ENCODE assay signal across 1 cellular context in genomic region chr1:2169200-2169836, GRCh38.
TF ChIP-seq lines count a peak whose summit lies in the region.

No MANE protein-coding gene starts in this region.

TF ChIP-seq in H1, 55 proteins besides CTCF, POLR2A, EP300 and RAD21:
- no peak for TF ChIP-seq RBBP5 (IDR thresholded peaks at IDR 0.05; ENCODE audit: borderline replicate concordance, low read depth, low read length)
- TF ChIP-seq RNF2 (IDR thresholded peaks at IDR 0.05; ENCODE audit: borderline replicate concordance, low read depth, low read length, missing control alignments, poor library complexity, severe bottlenecking), result no peak
- no peak for TF ChIP-seq SIRT6 (IDR thresholded peaks at IDR 0.05; ENCODE audit: low read length)
- TF ChIP-seq KDM1A (IDR thresholded peaks at IDR 0.05; ENCODE audit: borderline replicate concordance, low read length), result no peak
- TF ChIP-seq HDAC6 (IDR thresholded peaks at IDR 0.05; ENCODE audit: low read depth, low read length), result no peak
- TF ChIP-seq, protein P1, sequence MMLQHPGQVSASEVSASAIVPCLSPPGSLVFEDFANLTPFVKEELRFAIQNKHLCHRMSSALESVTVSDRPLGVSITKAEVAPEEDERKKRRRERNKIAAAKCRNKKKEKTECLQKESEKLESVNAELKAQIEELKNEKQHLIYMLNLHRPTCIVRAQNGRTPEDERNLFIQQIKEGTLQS (IDR thresholded peaks at IDR 0.05; ENCODE audit: insufficient read depth, low read depth, low read length), result no peak
- TF ChIP-seq RFX5 (IDR thresholded peaks at IDR 0.05; ENCODE audit: borderline replicate concordance, low read depth, low read length), result no peak
- TF ChIP-seq SP2 (IDR thresholded peaks at IDR 0.05; ENCODE audit: low read length), result no peak
- no peak for TF ChIP-seq BACH1 (IDR thresholded peaks at IDR 0.05; ENCODE audit: low read length)
